In genomic region chr17:60886731-60887606, GRCh38 we compare ENCODE assay signal across 8 cellular contexts.
A peak's percentile ranks its signal among the peaks of the same experiment; 100 is the strongest.
DNase-seq lines count a peak whose midpoint lies in the region; ATAC-seq, FAIRE-seq and TF ChIP-seq lines count a peak whose summit lies in the region.
"Not testable (repeated sequence)": the region's sequence is repeated elsewhere in the genome, so short reads cannot be mapped to it uniquely, and the experiment has no call there.

No MANE protein-coding gene starts in this region.

- H3K27ac ChIP-seq in H9 (ENCODE audit: insufficient read length, low read depth, low read length); astrocyte (ENCODE audit: low read depth, low read length); kidney (ENCODE audit: low read depth in 2 of 2, low read length in 2 of 2); osteoblast (ENCODE audit: low read depth, low read length); upper lobe of right lung: not testable (repeated sequence)
- H3K27ac ChIP-seq in esophagus (ENCODE audit: low read depth in 2 of 2, low read length in 1 of 2), result peak overlapping the region in 1 of 2 donors; percentile 67

- H3K4me3 ChIP-seq in astrocyte (ENCODE audit: insufficient read depth, low read depth, low read length), result not testable (repeated sequence)
- H3K4me3 ChIP-seq in esophagus (ENCODE audit: low read depth in 1 of 2, low read length in 2 of 2), result peak overlapping the region; percentile 22 to 48
- peak overlapping the region; percentile 18 to 37 for H3K4me3 ChIP-seq in kidney (ENCODE audit: low read length in 2 of 2)
- peak overlapping the region; percentile 33 for H3K4me3 ChIP-seq in osteoblast (ENCODE audit: insufficient read depth, low read length)
- H3K4me3 ChIP-seq in upper lobe of right lung, result peak overlapping the region; percentile 23

- not testable (repeated sequence) for H3K79me1 ChIP-seq in H9 (ENCODE audit: insufficient read depth, low read depth, low read length, poor library complexity, severe bottlenecking)

- H2BK5ac ChIP-seq in H9 (ENCODE audit: insufficient read length, low read length), result not testable (repeated sequence)

- H2AFZ ChIP-seq in H9 (ENCODE audit: low read length); astrocyte (ENCODE audit: low read depth, low read length): not testable (repeated sequence)
- peak overlapping the region; percentile 56 for H2AFZ ChIP-seq in osteoblast (ENCODE audit: low read length)

- FAIRE-seq in astrocyte (lab: Jason Lieb, UNC); kidney (lab: Jason Lieb, UNC): not testable (repeated sequence)

- not testable (repeated sequence) for H2BK12ac ChIP-seq in H9 (ENCODE audit: insufficient read length, low read depth, low read length)

- H3K4me1 ChIP-seq in H9 (ENCODE audit: insufficient read depth, low read length); astrocyte (ENCODE audit: insufficient read depth, low read length); esophagus (ENCODE audit: control insufficient read depth in 2 of 2, insufficient read depth in 2 of 2, low read length in 1 of 2); kidney (ENCODE audit: control insufficient read depth in 1 of 2, insufficient read depth in 1 of 2, low read depth in 1 of 2, low read length in 2 of 2); upper lobe of right lung: not testable (repeated sequence)
- H3K4me1 ChIP-seq in osteoblast (ENCODE audit: insufficient read depth, low read length), result peaks cover 12% of the 10 kb centered on the region

- TF ChIP-seq CTCF in H9 (conservative IDR thresholded peaks at IDR 0.05); astrocyte (IDR thresholded peaks at IDR 0.05; ENCODE audit: insufficient read depth, low read depth, low read length); kidney (IDR thresholded peaks at IDR 0.05; ENCODE audit: borderline replicate concordance, extremely low read depth, insufficient read depth); osteoblast (IDR thresholded peaks at IDR 0.05; ENCODE audit: extremely low read depth, low read depth, low read length); upper lobe of right lung (IDR thresholded peaks at IDR 0.05): not testable (repeated sequence)

- not testable (repeated sequence) for H3K23ac ChIP-seq in H9 (ENCODE audit: insufficient read length, low read depth, low read length)

- H4K91ac ChIP-seq in H9 (ENCODE audit: insufficient read length, low read depth, low read length), result not testable (repeated sequence)

- peak overlapping the region; percentile 51 for H3K18ac ChIP-seq in H9 (ENCODE audit: insufficient read length, low read depth, low read length)

- H2BK15ac ChIP-seq in H9 (ENCODE audit: low read depth, low read length), result not testable (repeated sequence)

- DNase-seq in H9; T-helper 17 cell; astrocyte (ENCODE audit: low read depth); kidney; osteoblast (ENCODE audit: insufficient read length, low spot score, missing footprints); upper lobe of right lung: not testable (repeated sequence)
- DNase-seq in NCI-H2227 (lab: John Stamatoyannopoulos, UW; ENCODE audit: unreplicated experiment), result peak; percentile 21

- not testable (repeated sequence) for H2BK20ac ChIP-seq in H9 (ENCODE audit: low read depth, low read length, poor library complexity, severe bottlenecking)

- H3K36me3 Mint-ChIP-seq in H9 (ENCODE audit: insufficient read depth in 1 of 3, low read depth in 3 of 3); T-helper 17 cell (ENCODE audit: low read depth); astrocyte (ENCODE audit: low read depth, unreplicated experiment): not testable (repeated sequence)

- H3K14ac ChIP-seq in H9 (ENCODE audit: insufficient read depth, low read length), result peak overlapping the region; percentile 70; the same call in 1 of the 2 replicates

- H3K4ac ChIP-seq in H9 (ENCODE audit: low read depth, low read length), result not testable (repeated sequence)

- H3K9me3 ChIP-seq in H9 (ENCODE audit: control insufficient read depth, low read depth, low read length); T-helper 17 cell (ENCODE audit: control insufficient read depth, low read length, poor library complexity, severe bottlenecking); astrocyte (ENCODE audit: insufficient read depth, low read depth, low read length); esophagus (ENCODE audit: control insufficient read depth in 2 of 2, insufficient read depth in 1 of 2, low read depth in 1 of 2, low read length in 1 of 2); kidney (ENCODE audit: control insufficient read depth in 1 of 2, low read length in 2 of 2); osteoblast (ENCODE audit: low read depth, low read length); upper lobe of right lung: not testable (repeated sequence)

- H3T11ph ChIP-seq in H9 (ENCODE audit: low read length), result peak overlapping the region; percentile 62

- not testable (repeated sequence) for H4K20me1 ChIP-seq in H9 (ENCODE audit: control insufficient read depth, insufficient read depth, insufficient read length); astrocyte (ENCODE audit: insufficient read depth, low read length); osteoblast (ENCODE audit: insufficient read depth, low read length)

- not testable (repeated sequence) for H4K8ac ChIP-seq in H9 (replicated peaks; ENCODE audit: insufficient read length, low read depth, low read length)

- H3K27me3 Mint-ChIP-seq in H9 (ENCODE audit: low read depth); T-helper 17 cell; astrocyte (ENCODE audit: low read depth, unreplicated experiment): not testable (repeated sequence)

- H4K5ac ChIP-seq in H9 (ENCODE audit: insufficient read length, low read depth, low read length), result not testable (repeated sequence)

- not testable (repeated sequence) for H3K9me3 Mint-ChIP-seq in H9; astrocyte (ENCODE audit: unreplicated experiment)

- intact Hi-C loops in kidney (cut with DNase I); upper lobe of right lung (cut with DNase I): not testable (repeated sequence)

- H3K79me2 ChIP-seq in H9 (ENCODE audit: insufficient read depth, low read length); astrocyte (ENCODE audit: insufficient read depth, low read length); osteoblast (ENCODE audit: insufficient read depth, low read length): not testable (repeated sequence)

- H3K27me3 ChIP-seq in H9 (ENCODE audit: insufficient read depth, low read length); astrocyte (ENCODE audit: insufficient read depth, low read length); esophagus (ENCODE audit: control insufficient read depth in 1 of 2, insufficient read depth in 2 of 2, low read length in 2 of 2); osteoblast (ENCODE audit: insufficient read depth, low read length); upper lobe of right lung: not testable (repeated sequence)

- not testable (repeated sequence) for H2AK5ac ChIP-seq in H9 (ENCODE audit: insufficient read length, low read length)

- not testable (repeated sequence) for ATAC-seq in T-helper 17 cell, upper lobe of right lung

- H3K4me3 Mint-ChIP-seq in H9 (peak overlapping the region; percentile 86 to 90), T-helper 17 cell (peak overlapping the region; percentile 39), astrocyte (ENCODE audit: unreplicated experiment) (peak overlapping the region; percentile 70)

- H3K27ac Mint-ChIP-seq in H9, result peak overlapping the region; percentile 95 to 100 (median 99); a peak in 6 of 7 replicates
- H3K27ac Mint-ChIP-seq in T-helper 17 cell, result not testable (repeated sequence)
- H3K27ac Mint-ChIP-seq in astrocyte (ENCODE audit: unreplicated experiment), result peak overlapping the region; percentile 66

- peak overlapping the region; percentile 72 for H3K9ac ChIP-seq in H9 (ENCODE audit: extremely low read depth, insufficient read length, low read length)
- H3K9ac ChIP-seq in astrocyte (ENCODE audit: low read length); kidney (ENCODE audit: low read length in 2 of 2): not testable (repeated sequence)

- H3K56ac ChIP-seq in H9 (ENCODE audit: insufficient read length, low read depth, low read length), result not testable (repeated sequence)

- not testable (repeated sequence) for H3K36me3 ChIP-seq in astrocyte (ENCODE audit: insufficient read depth, low read length); esophagus (ENCODE audit: control insufficient read depth in 2 of 2, insufficient read depth in 2 of 2, low read length in 1 of 2); kidney (ENCODE audit: control insufficient read depth in 1 of 2, insufficient read depth in 2 of 2, low read length in 2 of 2); osteoblast (ENCODE audit: insufficient read depth, low read length); upper lobe of right lung

- H3K4me2 ChIP-seq in H9 (ENCODE audit: insufficient read depth, insufficient read length, low read length), result peak overlapping the region; percentile 18
- not testable (repeated sequence) for H3K4me2 ChIP-seq in astrocyte (ENCODE audit: low read length); osteoblast (ENCODE audit: insufficient read depth, low read length)

- not testable (repeated sequence) for H3K23me2 ChIP-seq in H9 (ENCODE audit: insufficient read length, low read depth, low read length, poor library complexity, severe bottlenecking)

- not testable (repeated sequence) for H2BK120ac ChIP-seq in H9 (ENCODE audit: low read depth, low read length, poor library complexity, severe bottlenecking)

- WGBS in H9 (ENCODE audit: extremely low coverage, insufficient read length, low lambda C conversion rate), result no CpG with 5 or more reads among the region's 39 CpGs
- WGBS in esophagus, 2 donors, result 36 to 55% methylated on average over 19 to 20 of the region's 39 CpGs

- H3K4me1 Mint-ChIP-seq in H9, result peaks cover 15 to 17% of the 10 kb centered on the region in 2 experiments
- not testable (repeated sequence) for H3K4me1 Mint-ChIP-seq in T-helper 17 cell; astrocyte (ENCODE audit: low read depth, unreplicated experiment)
